Comparison of ENCODE assay signal across 27 cellular contexts in genomic region chr7:40115941-40116340, GRCh38. TPM values are rescaled to one million over a fixed set of nuclear protein-coding genes. Genes with fewer than 3 reads are reported as not detected.
"Had no signal": no experiment of that assay in that cellular context is flagged by ENCODE, and none has a peak within 500 bp of the region (broad histone marks: within the 10 kb centered on the region; RNA-seq: fewer than 3 reads in every experiment).

No MANE protein-coding gene starts in this region.

- H3K36me3 Mint-ChIP-seq: activated naive CD4-positive, alpha-beta T cell treated with anti-CD3 and anti-CD28 coated beads, Interleukin-2, amount 10 ng/mL, durations not matched to agents 7 days and 5 days; activated naive CD4-positive, alpha-beta T cell treated with anti-CD3 and anti-CD28 coated beads, Interleukin-2, amount 50 U/mL, for 72 hours had no signal

- H3K36me3 ChIP-seq: breast epithelium had no signal

- H3K4me1 ChIP-seq: ascending aorta, breast epithelium had no signal

- H3K27me3 Mint-ChIP-seq: activated CD4-positive, alpha-beta memory T cell treated with anti-CD3 and anti-CD28 coated beads, Interleukin-2, amount 10 ng/mL, durations not matched to agents 7 days and 5 days; activated CD4-positive, alpha-beta T cell treated with anti-CD3 and anti-CD28 coated beads, Interleukin-2, amount 10 ng/mL, durations not matched to agents 7 days and 5 days; activated naive CD4-positive, alpha-beta T cell treated with anti-CD3 and anti-CD28 coated beads, Interleukin-2, amount 10 ng/mL, durations not matched to agents 7 days and 5 days; activated naive CD8-positive, alpha-beta T cell treated with anti-CD3 and anti-CD28 coated beads, Interleukin-2, amount 10 ng/mL, durations not matched to agents 7 days and 5 days; activated T-cell treated with anti-CD3 and anti-CD28 coated beads, Interleukin-2, amount 50 U/mL, for 24 hours; brain; central memory CD8-positive, alpha-beta T cell; effector memory CD8-positive, alpha-beta T cell had no signal

- H3K27ac Mint-ChIP-seq: activated CD4-positive, alpha-beta memory T cell treated with anti-CD3 and anti-CD28 coated beads, Interleukin-2, amount 10 ng/mL, durations not matched to agents 7 days and 5 days; activated CD4-positive, alpha-beta T cell treated with anti-CD3 and anti-CD28 coated beads, Interleukin-2, amount 10 ng/mL, durations not matched to agents 7 days and 5 days; activated naive CD4-positive, alpha-beta T cell treated with anti-CD3 and anti-CD28 coated beads, Interleukin-2, amount 10 ng/mL, durations not matched to agents 7 days and 5 days; activated naive CD4-positive, alpha-beta T cell treated with anti-CD3 and anti-CD28 coated beads, Interleukin-2, amount 50 U/mL, for 72 hours; activated naive CD8-positive, alpha-beta T cell treated with anti-CD3 and anti-CD28 coated beads, Interleukin-2, amount 10 ng/mL, durations not matched to agents 7 days and 5 days; activated T-cell treated with anti-CD3 and anti-CD28 coated beads, Interleukin-2, amount 50 U/mL, for 24 hours; activated T-cell treated with anti-CD3 and anti-CD28 coated beads, Interleukin-2, amount 50 U/mL, for 72 hours; brain; effector memory CD8-positive, alpha-beta T cell had no signal

- H3K9me3 ChIP-seq: ascending aorta, breast epithelium had no signal

- H3K27ac ChIP-seq: ascending aorta, breast epithelium had no signal

- H3K4me1 Mint-ChIP-seq: activated CD4-positive, alpha-beta memory T cell treated with anti-CD3 and anti-CD28 coated beads, Interleukin-2, amount 10 ng/mL, durations not matched to agents 7 days and 5 days; activated CD4-positive, alpha-beta T cell treated with anti-CD3 and anti-CD28 coated beads, Interleukin-2, amount 10 ng/mL, durations not matched to agents 7 days and 5 days; activated naive CD4-positive, alpha-beta T cell treated with anti-CD3 and anti-CD28 coated beads, Interleukin-2, amount 10 ng/mL, durations not matched to agents 7 days and 5 days; activated naive CD8-positive, alpha-beta T cell treated with anti-CD3 and anti-CD28 coated beads, Interleukin-2, amount 10 ng/mL, durations not matched to agents 7 days and 5 days; central memory CD8-positive, alpha-beta T cell had no signal

- H3K4me3 Mint-ChIP-seq: activated CD4-positive, alpha-beta memory T cell treated with anti-CD3 and anti-CD28 coated beads, Interleukin-2, amount 10 ng/mL, durations not matched to agents 7 days and 5 days; activated CD4-positive, alpha-beta T cell treated with anti-CD3 and anti-CD28 coated beads, Interleukin-2, amount 10 ng/mL, durations not matched to agents 7 days and 5 days; activated naive CD4-positive, alpha-beta T cell treated with anti-CD3 and anti-CD28 coated beads, Interleukin-2, amount 10 ng/mL, durations not matched to agents 7 days and 5 days; activated naive CD8-positive, alpha-beta T cell treated with anti-CD3 and anti-CD28 coated beads, Interleukin-2, amount 10 ng/mL, durations not matched to agents 7 days and 5 days; activated T-cell treated with anti-CD3 and anti-CD28 coated beads, Interleukin-2, amount 50 U/mL, for 24 hours; activated T-cell treated with anti-CD3 and anti-CD28 coated beads, Interleukin-2, amount 50 U/mL, for 72 hours; brain; central memory CD8-positive, alpha-beta T cell; effector memory CD8-positive, alpha-beta T cell had no signal

- H3K27me3 ChIP-seq: ascending aorta, breast epithelium had no signal

- ATAC-seq: activated naive CD4-positive, alpha-beta T cell treated with anti-CD3 and anti-CD28 coated beads, Interleukin-2, amount 50 U/mL, for 72 hours; activated T-cell treated with anti-CD3 and anti-CD28 coated beads, Interleukin-2, amount 50 U/mL, for 72 hours; effector memory CD8-positive, alpha-beta T cell had no signal

- H3K9me3 Mint-ChIP-seq: activated CD4-positive, alpha-beta memory T cell treated with anti-CD3 and anti-CD28 coated beads, Interleukin-2, amount 10 ng/mL, durations not matched to agents 7 days and 5 days; activated CD4-positive, alpha-beta T cell treated with anti-CD3 and anti-CD28 coated beads, Interleukin-2, amount 10 ng/mL, durations not matched to agents 7 days and 5 days; activated naive CD4-positive, alpha-beta T cell treated with anti-CD3 and anti-CD28 coated beads, Interleukin-2, amount 10 ng/mL, durations not matched to agents 7 days and 5 days; activated naive CD4-positive, alpha-beta T cell treated with anti-CD3 and anti-CD28 coated beads, Interleukin-2, amount 50 U/mL, for 72 hours; activated naive CD8-positive, alpha-beta T cell treated with anti-CD3 and anti-CD28 coated beads, Interleukin-2, amount 10 ng/mL, durations not matched to agents 7 days and 5 days; activated T-cell treated with anti-CD3 and anti-CD28 coated beads, Interleukin-2, amount 50 U/mL, for 24 hours; activated T-cell treated with anti-CD3 and anti-CD28 coated beads, Interleukin-2, amount 50 U/mL, for 72 hours; central memory CD8-positive, alpha-beta T cell; effector memory CD8-positive, alpha-beta T cell had no signal

- DNase-seq: activated CD4-positive, alpha-beta memory T cell treated with anti-CD3 and anti-CD28 coated beads, Interleukin-2, amount 10 ng/mL, durations not matched to agents 7 days and 5 days; activated CD4-positive, alpha-beta T cell treated with anti-CD3 and anti-CD28 coated beads for 1 hour; activated CD4-positive, alpha-beta T cell treated with anti-CD3 and anti-CD28 coated beads for 4 hours; activated CD4-positive, alpha-beta T cell treated with anti-CD3 and anti-CD28 coated beads, Interleukin-2, amount 10 ng/mL, durations not matched to agents 7 days and 5 days; activated CD4-positive, alpha-beta T cell treated with anti-CD3 and anti-CD28 coated beads, Interleukin-2, amount 50 U/mL, for 4 hours; activated CD4-positive, CD25-positive, alpha-beta regulatory T cell; activated CD8-positive, alpha-beta memory T cell treated with anti-CD3 and anti-CD28 coated beads, Interleukin-2, amount 50 U/mL, for 48 hours; activated gamma-delta T cell; activated naive CD4-positive, alpha-beta T cell; activated naive CD4-positive, alpha-beta T cell treated with anti-CD3 and anti-CD28 coated beads, Interleukin-2, amount 10 ng/mL, durations not matched to agents 7 days and 5 days; activated naive CD8-positive, alpha-beta T cell treated with anti-CD3 and anti-CD28 coated beads, Interleukin-2, amount 10 ng/mL, durations not matched to agents 7 days and 5 days; activated T-cell treated with anti-CD3 and anti-CD28 coated beads for 4 hours; activated T-cell treated with anti-CD3 and anti-CD28 coated beads, Interleukin-2, amount 50 U/mL, for 24 hours; activated T-cell treated with anti-CD3 and anti-CD28 coated beads, Interleukin-2, amount 50 U/mL, for 72 hours; cortex of kidney; dermis blood vessel endothelial cell; effector CD4-positive, alpha-beta T cell; effector memory CD8-positive, alpha-beta T cell; foreskin fibroblast; head of caudate nucleus; T-helper 2 cell had no signal

- H3K4me3 ChIP-seq: ascending aorta, breast epithelium had no signal

RNA-seq across cellular contexts. Expression of gene SUGCT, which starts 18.9 kb away (rescaled TPM):
- total RNA-seq: activated CD4-positive, alpha-beta memory T cell treated with anti-CD3 and anti-CD28 coated beads, Interleukin-2, amount 10 ng/mL, durations not matched to agents 7 days and 5 days; activated CD4-positive, alpha-beta T cell treated with anti-CD3 and anti-CD28 coated beads, Interleukin-2, amount 10 ng/mL, durations not matched to agents 7 days and 5 days; T-helper 1 cell treated with Interleukin-12 subunit alpha and Interleukin-12 subunit beta and Interleukin-4 antibody, amounts not matched to agents 30 ng/mL and 1 ng/mL, for 36 hours had no signal
